ENCODE assay signal across 9 cellular contexts in the genomic region with DNA sequence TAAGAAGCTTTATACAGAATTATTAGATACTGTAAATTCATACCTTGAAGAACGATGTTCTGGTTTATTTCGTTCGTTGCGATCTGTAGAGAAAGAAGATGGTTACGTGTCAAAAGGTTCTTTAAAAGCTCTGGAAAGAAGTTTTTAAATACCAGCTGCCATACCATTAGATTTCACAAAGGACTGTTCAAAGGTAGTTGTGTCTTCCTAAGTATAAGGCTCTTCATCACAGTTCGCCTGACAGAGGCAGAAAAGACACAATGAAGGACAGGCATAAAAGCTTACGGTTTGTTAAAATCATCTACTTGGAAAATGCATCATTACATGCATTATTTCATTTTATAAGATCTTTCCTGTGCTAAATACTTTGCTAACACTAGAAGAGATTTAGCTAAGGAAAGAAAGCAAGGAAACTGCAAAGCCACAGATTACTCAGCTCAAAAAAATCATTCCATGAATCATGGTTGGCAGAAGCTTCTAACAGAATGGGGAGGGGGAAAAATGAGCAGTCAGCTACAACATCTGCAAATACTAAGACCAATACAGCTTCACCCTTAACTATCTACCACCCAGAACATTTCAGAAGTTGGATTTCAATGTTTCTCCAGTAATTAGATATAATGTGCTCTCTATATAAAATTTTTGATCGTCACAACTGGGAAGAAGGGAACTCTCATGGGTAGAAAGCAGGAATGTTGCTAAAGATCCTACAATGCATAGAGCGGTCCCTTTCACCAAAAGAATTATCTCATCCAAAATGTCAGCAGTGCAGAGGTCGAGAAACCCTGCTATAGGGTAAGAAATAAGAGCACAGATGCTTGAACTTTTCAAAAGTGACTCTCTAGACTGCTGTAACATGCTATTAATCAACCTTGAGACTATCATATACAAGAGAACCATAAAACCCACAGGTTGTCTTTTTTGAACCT. TPM values are rescaled to one million over a fixed set of nuclear protein-coding genes. Genes with fewer than 3 reads are reported as not detected.
DNase-seq lines count a peak whose midpoint lies in the region; ATAC-seq and TF ChIP-seq lines count a peak whose summit lies in the region.
"Had no signal": no experiment of that assay in that cellular context is flagged by ENCODE, and none has a peak within 500 bp of the region (broad histone marks: within the 10 kb centered on the region; RNA-seq: fewer than 3 reads in every experiment).

No MANE protein-coding gene starts in this region.

- peak overlapping the region; percentile 51 for H3K4me3 ChIP-seq in HFF-Myc (replicated peaks; ENCODE audit: low read depth, low read length)
- no peak overlapping the region for H3K4me3 ChIP-seq in colonic mucosa
- peak overlapping the region; percentile 52 to 86 (median 74) for H3K4me3 ChIP-seq in subcutaneous abdominal adipose tissue (ENCODE audit: low read depth in 1 of 5, low read length in 5 of 5)

- peaks cover 8% of the 10 kb centered on the region for H3K27me3 Mint-ChIP-seq in activated naive CD4-positive, alpha-beta T cell treated with anti-CD3 and anti-CD28 coated beads, Interleukin-2, amount 10 ng/mL, durations not matched to agents 7 days and 5 days

- H3K9ac ChIP-seq in colonic mucosa (ENCODE audit: low read depth in 2 of 2, low read length in 2 of 2) (no peak overlapping the region), subcutaneous abdominal adipose tissue (ENCODE audit: low read length in 5 of 5) (peak overlapping the region; percentile 51 to 97 (median 86))

- H3K27me3 ChIP-seq in colonic mucosa = no peaks in the 10 kb centered on the region
- H3K27me3 ChIP-seq in subcutaneous abdominal adipose tissue (ENCODE audit: control insufficient read depth in 5 of 5, insufficient read depth in 4 of 5, low read length in 5 of 5) = no peaks in the 10 kb centered on the region

- H3K27ac Mint-ChIP-seq in activated naive CD4-positive, alpha-beta T cell treated with anti-CD3 and anti-CD28 coated beads, Interleukin-2, amount 10 ng/mL, durations not matched to agents 7 days and 5 days = no peak overlapping the region

- H3K36me3 ChIP-seq in colonic mucosa (no peaks in the 10 kb centered on the region), subcutaneous abdominal adipose tissue (ENCODE audit: control insufficient read depth in 5 of 5, insufficient read depth in 5 of 5, low read length in 5 of 5) (peaks cover 0 to 4% (median 0%) of the 10 kb centered on the region in 5 donors)

- peak overlapping the region; percentile 51 for H3K27ac ChIP-seq in colonic mucosa
- peak overlapping the region; percentile 98 for H3K27ac ChIP-seq in subcutaneous abdominal adipose tissue (ENCODE audit: low read depth, low read length)

- no peaks in the 10 kb centered on the region for H3K9me3 ChIP-seq in colonic mucosa
- H3K9me3 ChIP-seq in subcutaneous abdominal adipose tissue (ENCODE audit: control insufficient read depth in 5 of 5, low read length in 5 of 5) = no peaks in the 10 kb centered on the region

- H3K4me1 Mint-ChIP-seq in activated naive CD4-positive, alpha-beta T cell treated with anti-CD3 and anti-CD28 coated beads, Interleukin-2, amount 10 ng/mL, durations not matched to agents 7 days and 5 days = no peaks in the 10 kb centered on the region

- DNase-seq in HFF-Myc (ENCODE audit: extremely low read depth, low read depth) = peak; percentile 70
- no peak for DNase-seq in colonic mucosa
- peak; percentile 36 for DNase-seq in left kidney (ENCODE audit: low read depth, low spot score)
- DNase-seq in activated CD8-positive, alpha-beta memory T cell treated with anti-CD3 and anti-CD28 coated beads, Interleukin-2, amount 50 U/mL, for 4 hours = no peak
- no peak for DNase-seq in COLO668 (lab: John Stamatoyannopoulos, UW; ENCODE audit: unreplicated experiment)
- no peak for DNase-seq in activated naive CD4-positive, alpha-beta T cell treated with anti-CD3 and anti-CD28 coated beads, Interleukin-2, amount 10 ng/mL, durations not matched to agents 7 days and 5 days
- DNase-seq: activated CD4-positive, alpha-beta T cell treated with anti-CD3 and anti-CD28 coated beads, Interleukin-2, amount 50 U/mL, for 1 hour had no signal

- no peaks in the 10 kb centered on the region for H3K4me1 ChIP-seq in colonic mucosa
- H3K4me1 ChIP-seq in subcutaneous abdominal adipose tissue (ENCODE audit: control insufficient read depth in 5 of 5, insufficient read depth in 5 of 5, low read length in 5 of 5) = peaks cover 3 to 34% (median 27%) of the 10 kb centered on the region in 5 donors

- no peak overlapping the region for H3K4me3 Mint-ChIP-seq in activated naive CD4-positive, alpha-beta T cell treated with anti-CD3 and anti-CD28 coated beads, Interleukin-2, amount 10 ng/mL, durations not matched to agents 7 days and 5 days

- CTCF ChIA-PET in activated naive CD4-positive, alpha-beta T cell treated with anti-CD3 and anti-CD28 coated beads, Interleukin-2, amount 10 ng/mL, durations not matched to agents 7 days and 5 days (lab: Charles Lee) = no interaction called here

- intact Hi-C loops in colonic mucosa (cut with DNase I) = no loop called here

- no peak for TF ChIP-seq CTCF in HFF-Myc (IDR thresholded peaks at IDR 0.05; ENCODE audit: low read depth, low read length, missing control alignments)
- no peak for TF ChIP-seq CTCF in colonic mucosa (IDR thresholded peaks at IDR 0.05)

- H3K36me3 Mint-ChIP-seq in activated naive CD4-positive, alpha-beta T cell treated with anti-CD3 and anti-CD28 coated beads, Interleukin-2, amount 10 ng/mL, durations not matched to agents 7 days and 5 days = no peaks in the 10 kb centered on the region

- H3K9me3 Mint-ChIP-seq in activated naive CD4-positive, alpha-beta T cell treated with anti-CD3 and anti-CD28 coated beads, Interleukin-2, amount 10 ng/mL, durations not matched to agents 7 days and 5 days = no peaks in the 10 kb centered on the region

- no peak for ATAC-seq in HG02798 (IDR thresholded peaks at IDR 0.05; ENCODE audit: poor library complexity, unreplicated experiment)

RNA-seq across cellular contexts. Expression of a gene that starts 50.7 kb away (rescaled TPM):
- not detected for total RNA-seq in colonic mucosa

Comparison
In these comparisons a context has a peak if more than half of its experiments do, and no peak if none do; other contexts are left out.
1. DNase-seq: peak in HFF-Myc (single experiment) and left kidney (single experiment); none in colonic mucosa (single experiment), activated CD8-positive, alpha-beta memory T cell treated with anti-CD3 and anti-CD28 coated beads, Interleukin-2, amount 50 U/mL, for 4 hours (single experiment), COLO668 (single experiment) and activated naive CD4-positive, alpha-beta T cell treated with anti-CD3 and anti-CD28 coated beads, Interleukin-2, amount 10 ng/mL, durations not matched to agents 7 days and 5 days (single experiment).
2. H3K9ac ChIP-seq: peak in subcutaneous abdominal adipose tissue (5 of 5); none in colonic mucosa (0 of 2).